Comparison of ENCODE assay signal across 11 cellular contexts in genomic region chr9:115146581-115147021, GRCh38. TPM values are rescaled to one million over a fixed set of nuclear protein-coding genes. Genes with fewer than 3 reads are reported as not detected.
A peak's percentile ranks its signal among the peaks of the same experiment; 100 is the strongest.
DNase-seq lines count a peak whose midpoint lies in the region; FAIRE-seq and TF ChIP-seq lines count a peak whose summit lies in the region.
"Had no signal": no experiment of that assay in that cellular context is flagged by ENCODE, and none has a peak within 500 bp of the region (broad histone marks: within the 10 kb centered on the region; RNA-seq: fewer than 3 reads in every experiment).

No MANE protein-coding gene starts in this region.

- H3K36me3 ChIP-seq in ascending aorta (no peaks in the 10 kb centered on the region), stomach (no peaks in the 10 kb centered on the region), BE2C (no peaks in the 10 kb centered on the region)

- H3K9me3 ChIP-seq in ascending aorta: no peaks in the 10 kb centered on the region
- H3K9me3 ChIP-seq in stomach: no peaks in the 10 kb centered on the region
- no peaks in the 10 kb centered on the region for H3K9me3 ChIP-seq in BE2C

- TF ChIP-seq CTCF in ascending aorta (IDR thresholded peaks at IDR 0.05): no peak
- TF ChIP-seq CTCF in stomach (IDR thresholded peaks at IDR 0.05): no peak
- TF ChIP-seq CTCF in BE2C (IDR thresholded peaks at IDR 0.05; ENCODE audit: low read depth, low read length): no peak

- WGBS in stomach, 5 donors: 44 to 69% (median 54%) methylated on average over 4 of the region's 4 CpGs

- TF ChIP-seq POLR2A in H54 (IDR thresholded peaks at IDR 0.05; ENCODE audit: low read depth, low read length) (no peak), stomach (IDR thresholded peaks at IDR 0.05) (no peak)

- DNase-seq in H54 (ENCODE audit: insufficient read length, low spot score) (peak; percentile 77), ascending aorta (ENCODE audit: low spot score in 2 of 2) (peak in 1 of 2 donors; percentile 77), iPS DF 4.7 (ENCODE audit: extremely low read depth, low spot score) (peak; percentile 22), stomach (no peak), BE2C (no peak), inferior parietal cortex (ENCODE audit: extremely low spot score) (no peak), NCI-H187 treated with DMSO at 0.1 percent for 48 hours (lab: John Stamatoyannopoulos, UW) (no peak), RPMI8226 (no peak)
- DNase-seq: amygdala, right cardiac atrium, Right ventricle myocardium superior had no signal

- FAIRE-seq in H54 (lab: Jason Lieb, UNC): peak; percentile 99

- H3K27me3 ChIP-seq in ascending aorta: no peaks in the 10 kb centered on the region
- no peaks in the 10 kb centered on the region for H3K27me3 ChIP-seq in stomach
- H3K27me3 ChIP-seq in BE2C: no peaks in the 10 kb centered on the region

- intact Hi-C loops in ascending aorta (cut with DNase I) (loop anchor here (1.0 to 10.0 kb wide), 4 partner anchors 11 to 378 kb away; no protein-coding TSS in a partner anchor), stomach (cut with DNase I; ENCODE audit: low total_unique reads) (no loop called here)

- H3K4me3 ChIP-seq in ascending aorta (no peak overlapping the region), stomach (no peak overlapping the region), BE2C (ENCODE audit: low read depth, low read length) (no peak overlapping the region)

- H3K27ac ChIP-seq in ascending aorta (peak overlapping the region; percentile 85 to 86), stomach (peak overlapping the region in 4 of 5 donors; percentile 36 to 83 (median 68))

- H3K4me1 ChIP-seq in ascending aorta: peaks cover 6 to 7% of the 10 kb centered on the region in 2 donors
- H3K4me1 ChIP-seq in stomach: peaks cover 0 to 20% (median 0%) of the 10 kb centered on the region in 4 donors
- no peaks in the 10 kb centered on the region for H3K4me1 ChIP-seq in BE2C

- TF ChIP-seq EP300 in stomach (IDR thresholded peaks at IDR 0.05): peak; percentile 85

RNA-seq across cellular contexts. Expression of gene TNC, which starts 28.6 kb away (rescaled TPM):
- 137 TPM for total RNA-seq in ascending aorta
- total RNA-seq in stomach: 100 to 1,000 TPM in 4 of 5 donors, 10 to 100 TPM in 1; 52.2 to 265 (median 110) TPM
- 10 to 100 TPM in 1 of 3 donors, 1 to 10 TPM in 2; 3.5 to 14.6 (median 6.1) TPM for polyA plus RNA-seq in stomach
- 0.12 TPM for polyA plus RNA-seq in BE2C (2012; ENCODE audit: insufficient read depth, insufficient read length, low read depth)

Comparison
In these comparisons a context has a peak if more than half of its experiments do, and no peak if none do; other contexts are left out.
1. DNase-seq: peak in H54 (single experiment) and iPS DF 4.7 (single experiment); none in stomach (single experiment), BE2C (single experiment), inferior parietal cortex (single experiment), NCI-H187 treated with DMSO at 0.1 percent for 48 hours (single experiment) and RPMI8226 (single experiment).